18 cellular contexts compared by ENCODE assay signal in the genomic region with DNA sequence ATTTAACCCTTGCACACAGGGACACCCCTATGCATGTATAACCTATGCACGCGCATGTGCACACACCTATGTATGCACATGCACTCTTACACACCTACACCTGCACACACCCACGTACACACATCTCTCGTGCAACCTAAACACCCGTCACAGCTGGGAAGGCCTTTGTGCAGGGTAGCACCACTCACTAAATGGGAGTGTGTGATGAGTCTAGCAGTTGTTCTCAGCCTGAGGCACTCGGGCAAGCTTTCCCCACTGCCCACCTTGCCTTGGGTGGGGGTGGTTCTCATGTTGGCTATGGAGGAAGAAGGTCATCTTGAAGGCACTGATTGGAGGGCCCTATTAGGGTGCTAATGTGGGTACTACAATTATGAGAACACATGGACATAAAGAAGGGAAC.
DNase-seq lines count a peak whose midpoint lies in the region; ATAC-seq and TF ChIP-seq lines count a peak whose summit lies in the region.
"Had no signal": no experiment of that assay in that cellular context is flagged by ENCODE, and none has a peak within 500 bp of the region (broad histone marks: within the 10 kb centered on the region; RNA-seq: fewer than 3 reads in every experiment).

No MANE protein-coding gene starts in this region.

- no peak overlapping the region for H4K8ac ChIP-seq in H9 (replicated peaks; ENCODE audit: insufficient read length, low read depth, low read length)

- H2AK5ac ChIP-seq in H9 (ENCODE audit: insufficient read length, low read length) = no peak overlapping the region

- no peaks in the 10 kb centered on the region for H3K27me3 ChIP-seq in H9 (ENCODE audit: insufficient read depth, low read length)
- H3K27me3 ChIP-seq in endodermal cell (ENCODE audit: control insufficient read depth, insufficient read depth, low read length, poor library complexity, severe bottlenecking) = no peaks in the 10 kb centered on the region
- peaks cover 0 to 19% (median 0%) of the 10 kb centered on the region in 3 donors for H3K27me3 ChIP-seq in psoas muscle (ENCODE audit: insufficient read depth in 3 of 3, low read length in 2 of 3)
- H3K27me3 ChIP-seq: BLaER1 had no signal

- H3K4me1 ChIP-seq in H9 (ENCODE audit: insufficient read depth, low read length) (no peaks in the 10 kb centered on the region), endodermal cell (ENCODE audit: control insufficient read depth, insufficient read depth, low read length) (no peaks in the 10 kb centered on the region), psoas muscle (no peaks in the 10 kb centered on the region)
- H3K4me1 ChIP-seq: BLaER1 had no signal

- H3K4me2 ChIP-seq in H9 (ENCODE audit: insufficient read depth, insufficient read length, low read length) = no peak overlapping the region
- H3K4me2 ChIP-seq: BLaER1 had no signal

- H3K36me3 ChIP-seq in endodermal cell (ENCODE audit: control insufficient read depth, insufficient read depth, low read length) = no peaks in the 10 kb centered on the region
- H3K36me3 ChIP-seq in psoas muscle (ENCODE audit: insufficient read depth in 1 of 2, low read depth in 1 of 2) = no peaks in the 10 kb centered on the region
- H3K36me3 ChIP-seq: BLaER1 had no signal

- H4K91ac ChIP-seq in H9 (ENCODE audit: insufficient read length, low read depth, low read length) = no peak overlapping the region

- no peaks in the 10 kb centered on the region for H3K36me3 Mint-ChIP-seq in activated CD8-positive, alpha-beta memory T cell treated with anti-CD3 and anti-CD28 coated beads, Interleukin-2, amount 10 ng/mL, durations not matched to agents 7 days and 5 days
- no peaks in the 10 kb centered on the region for H3K36me3 Mint-ChIP-seq in H9 (ENCODE audit: insufficient read depth in 1 of 3, low read depth in 3 of 3)
- no peaks in the 10 kb centered on the region for H3K36me3 Mint-ChIP-seq in endodermal cell (ENCODE audit: low read depth)
- no peaks in the 10 kb centered on the region for H3K36me3 Mint-ChIP-seq in osteocyte (ENCODE audit: unreplicated experiment)
- H3K36me3 Mint-ChIP-seq: CD8-positive, alpha-beta T cell had no signal

- H3K27ac ChIP-seq in H9 (ENCODE audit: insufficient read length, low read depth, low read length) (no peak overlapping the region), endodermal cell (ENCODE audit: low read depth, low read length) (no peak overlapping the region), RWPE1 (no peak overlapping the region), psoas muscle (no peak overlapping the region)
- H3K27ac ChIP-seq: BLaER1 had no signal

- no peak overlapping the region for H3K14ac ChIP-seq in H9 (ENCODE audit: insufficient read depth, low read length)

- H3K56ac ChIP-seq in H9 (ENCODE audit: insufficient read length, low read depth, low read length) = no peak overlapping the region

- no peak overlapping the region for H3T11ph ChIP-seq in H9 (ENCODE audit: low read length)

- no CpG with 5 or more reads among the region's 6 CpGs for WGBS in H9 (ENCODE audit: extremely low coverage, insufficient read length, low lambda C conversion rate)
- 74% methylated on average over 6 of the region's 6 CpGs; no CpG with 5 or more reads in 1 of the 2 experiments for WGBS in endodermal cell (ENCODE audit: insufficient coverage in 1 of 2, insufficient read length in 1 of 2), 2 experiments
- WGBS in psoas muscle, 3 donors = 74 to 80% (median 77%) methylated on average over 6 of the region's 6 CpGs

- H3K4ac ChIP-seq in H9 (ENCODE audit: low read depth, low read length) = no peak overlapping the region

- H3K23ac ChIP-seq in H9 (ENCODE audit: insufficient read length, low read depth, low read length) = no peak overlapping the region

- intact Hi-C loops in psoas muscle (cut with DNase I) = no loop called here

- H3K9me3 ChIP-seq in H9 (ENCODE audit: control insufficient read depth, low read depth, low read length) = no peaks in the 10 kb centered on the region
- H3K9me3 ChIP-seq in endodermal cell (ENCODE audit: control insufficient read depth, low read length) = no peaks in the 10 kb centered on the region
- H3K9me3 ChIP-seq in psoas muscle = no peaks in the 10 kb centered on the region

- ATAC-seq in activated CD8-positive, alpha-beta memory T cell treated with anti-CD3 and anti-CD28 coated beads, Interleukin-2, amount 10 ng/mL, durations not matched to agents 7 days and 5 days = no peak
- ATAC-seq in HG03521 (IDR thresholded peaks at IDR 0.05; ENCODE audit: unreplicated experiment) = no peak
- ATAC-seq in psoas muscle = no peak
- ATAC-seq: CD8-positive, alpha-beta T cell had no signal

- H4K5ac ChIP-seq in H9 (ENCODE audit: insufficient read length, low read depth, low read length) = no peak overlapping the region

- H2BK15ac ChIP-seq in H9 (ENCODE audit: low read depth, low read length) = no peak overlapping the region

- no peak overlapping the region for H3K4me3 Mint-ChIP-seq in activated CD8-positive, alpha-beta memory T cell treated with anti-CD3 and anti-CD28 coated beads, Interleukin-2, amount 10 ng/mL, durations not matched to agents 7 days and 5 days
- H3K4me3 Mint-ChIP-seq in H9 = no peak overlapping the region
- no peak overlapping the region for H3K4me3 Mint-ChIP-seq in endodermal cell
- H3K4me3 Mint-ChIP-seq in osteocyte (ENCODE audit: unreplicated experiment) = no peak overlapping the region
- H3K4me3 Mint-ChIP-seq: CD8-positive, alpha-beta T cell had no signal

- H3K79me1 ChIP-seq in H9 (ENCODE audit: insufficient read depth, low read depth, low read length, poor library complexity, severe bottlenecking) = no peaks in the 10 kb centered on the region

- H3K27me3 Mint-ChIP-seq in activated CD8-positive, alpha-beta memory T cell treated with anti-CD3 and anti-CD28 coated beads, Interleukin-2, amount 10 ng/mL, durations not matched to agents 7 days and 5 days = peaks cover 5% of the 10 kb centered on the region
- H3K27me3 Mint-ChIP-seq in H9 (ENCODE audit: low read depth) (peaks cover 3% of the 10 kb centered on the region; the same call in 1 of the 2 replicates), endodermal cell (ENCODE audit: insufficient read depth) (no peaks in the 10 kb centered on the region), osteocyte (ENCODE audit: unreplicated experiment) (no peaks in the 10 kb centered on the region)

- H3K4me3 ChIP-seq in endodermal cell (ENCODE audit: low read length) (no peak overlapping the region), psoas muscle (no peak overlapping the region)
- H3K4me3 ChIP-seq: BLaER1 had no signal

- H3K27ac Mint-ChIP-seq in activated CD8-positive, alpha-beta memory T cell treated with anti-CD3 and anti-CD28 coated beads, Interleukin-2, amount 10 ng/mL, durations not matched to agents 7 days and 5 days = no peak overlapping the region
- H3K27ac Mint-ChIP-seq in H9 (peak overlapping the region in 1 of 3 experiments; percentile 59; a peak in 1 of 7 replicates), endodermal cell (no peak overlapping the region), osteocyte (ENCODE audit: unreplicated experiment) (no peak overlapping the region)
- H3K27ac Mint-ChIP-seq: CD8-positive, alpha-beta T cell had no signal

- TF ChIP-seq CTCF in H9 (conservative IDR thresholded peaks at IDR 0.05) = no peak
- TF ChIP-seq CTCF in endodermal cell (conservative IDR thresholded peaks at IDR 0.05) = no peak
- no peak for TF ChIP-seq CTCF in osteocyte (IDR thresholded peaks at IDR 0.05)
- no peak for TF ChIP-seq CTCF in RWPE1 (conservative IDR thresholded peaks at IDR 0.05; ENCODE audit: low read depth)
- TF ChIP-seq CTCF in psoas muscle (IDR thresholded peaks at IDR 0.05) = no peak

- H2BK12ac ChIP-seq in H9 (ENCODE audit: insufficient read length, low read depth, low read length) = no peak overlapping the region

- POLR2A ChIA-PET in RWPE1 (lab: Yijun Ruan, JAX; ENCODE audit: low non-redundant PET) = no interaction called here

- H3K23me2 ChIP-seq in H9 (ENCODE audit: insufficient read length, low read depth, low read length, poor library complexity, severe bottlenecking) = no peaks in the 10 kb centered on the region

- H2BK20ac ChIP-seq in H9 (ENCODE audit: low read depth, low read length, poor library complexity, severe bottlenecking) = no peak overlapping the region

- H3K9me3 Mint-ChIP-seq in activated CD8-positive, alpha-beta memory T cell treated with anti-CD3 and anti-CD28 coated beads, Interleukin-2, amount 10 ng/mL, durations not matched to agents 7 days and 5 days (ENCODE audit: low read depth) = peaks cover 20% of the 10 kb centered on the region
- peaks cover 5 to 13% of the 10 kb centered on the region in 2 experiments; a peak in 4 of 5 replicates for H3K9me3 Mint-ChIP-seq in H9
- peaks cover 8% of the 10 kb centered on the region for H3K9me3 Mint-ChIP-seq in endodermal cell
- peaks cover 4% of the 10 kb centered on the region for H3K9me3 Mint-ChIP-seq in osteocyte (ENCODE audit: unreplicated experiment)

- H3K9ac ChIP-seq in H9 (ENCODE audit: extremely low read depth, insufficient read length, low read length) (no peak overlapping the region), endodermal cell (ENCODE audit: extremely low read depth, low read length, poor library complexity, severe bottlenecking) (no peak overlapping the region)
- H3K9ac ChIP-seq: BLaER1 had no signal

- H3K4me1 Mint-ChIP-seq in activated CD8-positive, alpha-beta memory T cell treated with anti-CD3 and anti-CD28 coated beads, Interleukin-2, amount 10 ng/mL, durations not matched to agents 7 days and 5 days = no peaks in the 10 kb centered on the region
- H3K4me1 Mint-ChIP-seq in H9 (no peaks in the 10 kb centered on the region), endodermal cell (no peaks in the 10 kb centered on the region), osteocyte (ENCODE audit: unreplicated experiment) (no peaks in the 10 kb centered on the region)

- no peaks in the 10 kb centered on the region for H4K20me1 ChIP-seq in H9 (ENCODE audit: control insufficient read depth, insufficient read depth, insufficient read length)
- H4K20me1 ChIP-seq: BLaER1 had no signal

- H2BK5ac ChIP-seq in H9 (ENCODE audit: insufficient read length, low read length) = no peak overlapping the region

- DNase-seq in activated CD8-positive, alpha-beta memory T cell treated with anti-CD3 and anti-CD28 coated beads, Interleukin-2, amount 10 ng/mL, durations not matched to agents 7 days and 5 days = peak; percentile 26
- DNase-seq in activated CD8-positive, alpha-beta memory T cell treated with anti-CD3 and anti-CD28 coated beads, Interleukin-2, amount 50 U/mL, for 4 hours = no peak
- peak; percentile 15 for DNase-seq in H9
- DNase-seq in endodermal cell = peak; percentile 21
- DNase-seq in osteocyte (ENCODE audit: extremely low spot score, unreplicated experiment) = peak; percentile 40
- no peak for DNase-seq in RWPE1 (ENCODE audit: low spot score)
- no peak for DNase-seq in psoas muscle
- DNase-seq: GOT3, KG1, NCI-H1417, NCI-H187 treated with DMSO at 0.1 percent for 48 hours, NCI-H2227 treated with DMSO at 0.1 percent for 48 hours, NCI-H82, OCI-M1, SHP77 had no signal

- H3K18ac ChIP-seq in H9 (ENCODE audit: insufficient read length, low read depth, low read length) = no peak overlapping the region

- H3K79me2 ChIP-seq in H9 (ENCODE audit: insufficient read depth, low read length) = no peaks in the 10 kb centered on the region

- H2AFZ ChIP-seq in H9 (ENCODE audit: low read length) = no peak overlapping the region

- H2BK120ac ChIP-seq in H9 (ENCODE audit: low read depth, low read length, poor library complexity, severe bottlenecking) = no peak overlapping the region

- CTCF ChIA-PET in activated CD8-positive, alpha-beta memory T cell treated with anti-CD3 and anti-CD28 coated beads, Interleukin-2, amount 10 ng/mL, durations not matched to agents 7 days and 5 days (lab: Charles Lee) = no interaction called here
- CTCF ChIA-PET in RWPE1 (lab: Yijun Ruan, JAX) = no interaction called here

Comparison
In these comparisons a context has a peak if more than half of its experiments do, and no peak if none do; other contexts are left out.
1. DNase-seq: peak in activated CD8-positive, alpha-beta memory T cell treated with anti-CD3 and anti-CD28 coated beads, Interleukin-2, amount 10 ng/mL, durations not matched to agents 7 days and 5 days (single experiment), H9 (single experiment), endodermal cell (single experiment) and osteocyte (single experiment); none in activated CD8-positive, alpha-beta memory T cell treated with anti-CD3 and anti-CD28 coated beads, Interleukin-2, amount 50 U/mL, for 4 hours (single experiment), RWPE1 (single experiment) and psoas muscle (0 of 2).